ENCODE assay signal across 37 cellular contexts in the genomic region with DNA sequence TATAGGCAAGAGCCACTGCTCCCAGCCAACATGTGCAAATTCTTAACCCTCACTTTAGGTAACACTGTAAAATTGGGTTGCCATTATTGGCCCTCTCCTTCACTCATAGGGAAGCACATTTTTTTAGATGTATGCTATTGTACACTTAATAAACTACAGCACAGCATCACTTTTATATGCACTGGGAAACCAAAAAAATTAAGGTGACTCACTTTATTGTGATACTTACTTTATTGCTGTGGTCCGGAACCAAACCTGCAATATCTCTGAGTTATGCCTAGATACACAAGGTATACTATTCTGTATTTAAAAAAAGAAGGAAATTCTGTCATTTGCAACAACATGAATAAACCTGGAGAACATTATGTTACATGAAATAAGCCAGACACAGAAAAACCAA. TPM values are rescaled to one million over a fixed set of nuclear protein-coding genes. Genes with fewer than 3 reads are reported as not detected.
"Had no signal": no experiment of that assay in that cellular context is flagged by ENCODE, and none has a peak within 500 bp of the region (broad histone marks: within the 10 kb centered on the region; RNA-seq: fewer than 3 reads in every experiment).

No MANE protein-coding gene starts in this region.

- H3K27ac Mint-ChIP-seq: activated B cell treated with CpG ODN at 0.5 μM for 24 hours; activated CD4-positive, alpha-beta memory T cell treated with anti-CD3 and anti-CD28 coated beads, Interleukin-2, amount 10 ng/mL, durations not matched to agents 7 days and 5 days; activated CD4-positive, alpha-beta T cell treated with anti-CD3 and anti-CD28 coated beads for 36 hours; activated CD4-positive, alpha-beta T cell treated with anti-CD3 and anti-CD28 coated beads, Interleukin-2, amount 10 ng/mL, durations not matched to agents 7 days and 5 days; activated CD8-positive, alpha-beta memory T cell treated with anti-CD3 and anti-CD28 coated beads, Interleukin-2, amount 10 ng/mL, durations not matched to agents 7 days and 5 days; activated CD8-positive, alpha-beta T cell treated with anti-CD3 and anti-CD28 coated beads, Interleukin-2, amount 10 ng/mL, durations not matched to agents 7 days and 5 days; activated naive CD4-positive, alpha-beta T cell treated with anti-CD3 and anti-CD28 coated beads, Interleukin-2, amount 10 ng/mL, durations not matched to agents 7 days and 5 days; activated naive CD4-positive, alpha-beta T cell treated with anti-CD3 and anti-CD28 coated beads, Interleukin-2, amount 50 U/mL, for 24 hours; activated naive CD8-positive, alpha-beta T cell; activated naive CD8-positive, alpha-beta T cell treated with anti-CD3 and anti-CD28 coated beads, Interleukin-2, amount 10 ng/mL, durations not matched to agents 7 days and 5 days; activated naive CD8-positive, alpha-beta T cell treated with anti-CD3 and anti-CD28 coated beads, Interleukin-2, amount 50 U/mL, for 24 hours; activated T-cell treated with anti-CD3 and anti-CD28 coated beads, Interleukin-2, amount 50 U/mL, for 24 hours; activated T-helper 2 cell treated with anti-CD3 and anti-CD28 coated beads, Interferon-gamma antibody, Interleukin-2, Interleukin-4, amounts not matched to agents 10 μg/mL and 5 μg/mL and 100 μg/mL, durations not matched to agents 14 hours and 24 hours and 36 hours; brain; T-helper 1 cell treated with Interleukin-12 subunit alpha and Interleukin-12 subunit beta and Interleukin-4 antibody, amounts not matched to agents 30 μg/mL and 1 μg/mL, for 36 hours; T-helper 2 cell treated with Interferon-gamma antibody and Interleukin-4, amounts not matched to agents 5 μg/mL and 100 μg/mL, for 36 hours had no signal

- H3K27me3 ChIP-seq: ascending aorta, cardiac muscle cell had no signal

- H3K36me3 ChIP-seq: ascending aorta, cardiac muscle cell had no signal

- H3K27ac ChIP-seq: ascending aorta, cardiac muscle cell, VCaP had no signal

- H3K9me3 ChIP-seq: ascending aorta had no signal

- H3K36me3 Mint-ChIP-seq: activated CD8-positive, alpha-beta memory T cell treated with anti-CD3 and anti-CD28 coated beads, Interleukin-2, amount 10 ng/mL, durations not matched to agents 7 days and 5 days; activated naive CD4-positive, alpha-beta T cell treated with anti-CD3 and anti-CD28 coated beads, Interleukin-2, amount 10 ng/mL, durations not matched to agents 7 days and 5 days; activated naive CD4-positive, alpha-beta T cell treated with anti-CD3 and anti-CD28 coated beads, Interleukin-2, amount 50 U/mL, for 24 hours; activated naive CD8-positive, alpha-beta T cell treated with anti-CD3 and anti-CD28 coated beads, Interleukin-2, amount 10 ng/mL, durations not matched to agents 7 days and 5 days; brain had no signal

- H3K4me3 Mint-ChIP-seq: activated B cell treated with CpG ODN at 0.5 μM for 24 hours; activated CD4-positive, alpha-beta memory T cell treated with anti-CD3 and anti-CD28 coated beads, Interleukin-2, amount 10 ng/mL, durations not matched to agents 7 days and 5 days; activated CD4-positive, alpha-beta T cell treated with anti-CD3 and anti-CD28 coated beads for 36 hours; activated CD4-positive, alpha-beta T cell treated with anti-CD3 and anti-CD28 coated beads, Interleukin-2, amount 10 ng/mL, durations not matched to agents 7 days and 5 days; activated CD8-positive, alpha-beta memory T cell treated with anti-CD3 and anti-CD28 coated beads, Interleukin-2, amount 10 ng/mL, durations not matched to agents 7 days and 5 days; activated CD8-positive, alpha-beta T cell treated with anti-CD3 and anti-CD28 coated beads, Interleukin-2, amount 10 ng/mL, durations not matched to agents 7 days and 5 days; activated naive CD4-positive, alpha-beta T cell treated with anti-CD3 and anti-CD28 coated beads, Interleukin-2, amount 10 ng/mL, durations not matched to agents 7 days and 5 days; activated naive CD4-positive, alpha-beta T cell treated with anti-CD3 and anti-CD28 coated beads, Interleukin-2, amount 50 U/mL, for 24 hours; activated naive CD8-positive, alpha-beta T cell; activated naive CD8-positive, alpha-beta T cell treated with anti-CD3 and anti-CD28 coated beads, Interleukin-2, amount 10 ng/mL, durations not matched to agents 7 days and 5 days; activated naive CD8-positive, alpha-beta T cell treated with anti-CD3 and anti-CD28 coated beads, Interleukin-2, amount 50 U/mL, for 24 hours; activated T-cell treated with anti-CD3 and anti-CD28 coated beads, Interleukin-2, amount 50 U/mL, for 24 hours; brain; central memory CD8-positive, alpha-beta T cell; T-helper 1 cell treated with Interleukin-12 subunit alpha and Interleukin-12 subunit beta and Interleukin-4 antibody, amounts not matched to agents 30 μg/mL and 1 μg/mL, for 36 hours; T-helper 2 cell treated with Interferon-gamma antibody and Interleukin-4, amounts not matched to agents 5 μg/mL and 100 μg/mL, for 36 hours had no signal

- DNase-seq: activated B cell treated with CpG ODN at 0.5 μM for 24 hours; activated CD4-positive, alpha-beta memory T cell treated with anti-CD3 and anti-CD28 coated beads, Interleukin-2, amount 10 ng/mL, durations not matched to agents 7 days and 5 days; activated CD4-positive, alpha-beta T cell treated with anti-CD3 and anti-CD28 coated beads for 1 hour; activated CD4-positive, alpha-beta T cell treated with anti-CD3 and anti-CD28 coated beads for 36 hours; activated CD4-positive, alpha-beta T cell treated with anti-CD3 and anti-CD28 coated beads for 48 hours; activated CD4-positive, alpha-beta T cell treated with anti-CD3 and anti-CD28 coated beads, Interleukin-2, amount 10 ng/mL, durations not matched to agents 7 days and 5 days; activated CD4-positive, alpha-beta T cell treated with anti-CD3 and anti-CD28 coated beads, Interleukin-2, amount 50 U/mL, for 48 hours; activated CD8-positive, alpha-beta memory T cell treated with anti-CD3 and anti-CD28 coated beads for 24 hours; activated CD8-positive, alpha-beta memory T cell treated with anti-CD3 and anti-CD28 coated beads, Interleukin-2, amount 10 ng/mL, durations not matched to agents 7 days and 5 days; activated CD8-positive, alpha-beta memory T cell treated with anti-CD3 and anti-CD28 coated beads, Interleukin-2, amount 50 U/mL, for 48 hours; activated CD8-positive, alpha-beta T cell treated with anti-CD3 and anti-CD28 coated beads, Interleukin-2, amount 10 ng/mL, durations not matched to agents 7 days and 5 days; activated effector memory CD4-positive, alpha-beta T cell treated with Interleukin-2 at 50 U/mL for 16 hours; activated gamma-delta T cell; activated naive CD4-positive, alpha-beta T cell treated with anti-CD3 and anti-CD28 coated beads, Interleukin-2, amount 10 ng/mL, durations not matched to agents 7 days and 5 days; activated naive CD4-positive, alpha-beta T cell treated with Interleukin-2 at 50 U/mL for 16 hours; activated naive CD8-positive, alpha-beta T cell treated with anti-CD3 and anti-CD28 coated beads, Interleukin-2, amount 10 ng/mL, durations not matched to agents 7 days and 5 days; activated naive CD8-positive, alpha-beta T cell treated with anti-CD3 and anti-CD28 coated beads, Interleukin-2, amount 50 U/mL, for 24 hours; activated T-cell treated with anti-CD3 and anti-CD28 coated beads, Interleukin-2, amount 50 U/mL, for 24 hours; activated T-cell treated with anti-CD3 and anti-CD28 coated beads, Interleukin-2, amount 50 U/mL, for 48 hours; amygdala; anterior cingulate cortex; caudate nucleus; cerebellar nuclear complex; T-helper 1 cell; T-helper 2 cell; T-helper 9 cell had no signal

- H3K4me3 ChIP-seq: ascending aorta, cardiac muscle cell had no signal

- H3K9me3 Mint-ChIP-seq: activated CD4-positive, alpha-beta memory T cell treated with anti-CD3 and anti-CD28 coated beads, Interleukin-2, amount 10 ng/mL, durations not matched to agents 7 days and 5 days; activated CD4-positive, alpha-beta T cell treated with anti-CD3 and anti-CD28 coated beads, Interleukin-2, amount 10 ng/mL, durations not matched to agents 7 days and 5 days; activated naive CD4-positive, alpha-beta T cell treated with anti-CD3 and anti-CD28 coated beads, Interleukin-2, amount 10 ng/mL, durations not matched to agents 7 days and 5 days; activated naive CD4-positive, alpha-beta T cell treated with anti-CD3 and anti-CD28 coated beads, Interleukin-2, amount 50 U/mL, for 24 hours; activated T-helper 2 cell treated with anti-CD3 and anti-CD28 coated beads, Interferon-gamma antibody, Interleukin-2, Interleukin-4, amounts not matched to agents 10 μg/mL and 5 μg/mL and 100 μg/mL, durations not matched to agents 14 hours and 24 hours and 36 hours; central memory CD8-positive, alpha-beta T cell; T-helper 2 cell treated with Interferon-gamma antibody and Interleukin-4, amounts not matched to agents 5 μg/mL and 100 μg/mL, for 36 hours had no signal

- H3K27me3 Mint-ChIP-seq: activated naive CD4-positive, alpha-beta T cell treated with anti-CD3 and anti-CD28 coated beads, Interleukin-2, amount 10 ng/mL, durations not matched to agents 7 days and 5 days; activated naive CD4-positive, alpha-beta T cell treated with anti-CD3 and anti-CD28 coated beads, Interleukin-2, amount 50 U/mL, for 24 hours; activated naive CD8-positive, alpha-beta T cell; activated T-cell treated with anti-CD3 and anti-CD28 coated beads, Interleukin-2, amount 50 U/mL, for 24 hours; brain had no signal

- H3K4me1 Mint-ChIP-seq: activated B cell treated with CpG ODN at 0.5 μM for 24 hours; activated CD4-positive, alpha-beta memory T cell treated with anti-CD3 and anti-CD28 coated beads, Interleukin-2, amount 10 ng/mL, durations not matched to agents 7 days and 5 days; activated CD4-positive, alpha-beta T cell treated with anti-CD3 and anti-CD28 coated beads, Interleukin-2, amount 10 ng/mL, durations not matched to agents 7 days and 5 days; activated CD8-positive, alpha-beta memory T cell treated with anti-CD3 and anti-CD28 coated beads, Interleukin-2, amount 10 ng/mL, durations not matched to agents 7 days and 5 days; activated naive CD4-positive, alpha-beta T cell treated with anti-CD3 and anti-CD28 coated beads, Interleukin-2, amount 10 ng/mL, durations not matched to agents 7 days and 5 days; central memory CD8-positive, alpha-beta T cell had no signal

RNA-seq across cellular contexts. Expression of gene IPCEF1, which starts 40.5 kb away (rescaled TPM):
- total RNA-seq: ascending aorta, chondrocyte had no signal
